Comparison of ENCODE assay signal across 21 cellular contexts in genomic region chr10:76911184-76911583, GRCh38.
"Had no signal": no experiment of that assay in that cellular context is flagged by ENCODE, and none has a peak within 500 bp of the region (broad histone marks: within the 10 kb centered on the region; RNA-seq: fewer than 3 reads in every experiment).

No MANE protein-coding gene starts in this region.

- FAIRE-seq: astrocyte, bronchial epithelial cell, kidney had no signal

- DNase-seq: activated CD4-positive, alpha-beta T cell treated with anti-CD3 and anti-CD28 coated beads for 1 hour; activated CD4-positive, alpha-beta T cell treated with anti-CD3 and anti-CD28 coated beads, Interleukin-2, amount 50 U/mL, for 4 hours; activated CD8-positive, alpha-beta memory T cell treated with anti-CD3 and anti-CD28 coated beads for 24 hours; activated CD8-positive, alpha-beta memory T cell treated with anti-CD3 and anti-CD28 coated beads, Interleukin-2, amount 50 U/mL, for 4 hours; activated naive CD4-positive, alpha-beta T cell; activated T-cell treated with anti-CD3 and anti-CD28 coated beads, Interleukin-2, amount 50 U/mL, for 24 hours; cortex of kidney; endodermal cell; esophagus squamous epithelium; heart right ventricle; kidney; left lung; sigmoid colon; stimulated activated CD4-positive, alpha-beta T cell treated with anti-CD3 and anti-CD28 coated beads, Interleukin-4, amount 100 ng/mL, for 1 hour; stimulated activated naive CD4-positive, alpha-beta T cell; T-helper 9 cell; tibial artery had no signal

- H3K4me3 ChIP-seq: esophagus squamous epithelium, heart right ventricle, left lung, sigmoid colon, tibial artery had no signal

- H3K27me3 ChIP-seq: esophagus squamous epithelium, heart right ventricle, left lung, sigmoid colon, tibial artery had no signal

- H3K9me3 ChIP-seq: esophagus squamous epithelium, heart right ventricle, left lung, sigmoid colon, tibial artery had no signal

- H3K9ac ChIP-seq: parathyroid adenoma had no signal

- H3K4me1 ChIP-seq: esophagus squamous epithelium, heart right ventricle, left lung, parathyroid adenoma had no signal

- ATAC-seq: activated T-helper 17 cell treated with anti-CD3 and anti-CD28 coated beads, Interleukin-2, amount 50 U/mL, for 72 hours; heart right ventricle; left lung had no signal

- H3K36me3 ChIP-seq: heart right ventricle, left lung had no signal
